In the genomic region with DNA sequence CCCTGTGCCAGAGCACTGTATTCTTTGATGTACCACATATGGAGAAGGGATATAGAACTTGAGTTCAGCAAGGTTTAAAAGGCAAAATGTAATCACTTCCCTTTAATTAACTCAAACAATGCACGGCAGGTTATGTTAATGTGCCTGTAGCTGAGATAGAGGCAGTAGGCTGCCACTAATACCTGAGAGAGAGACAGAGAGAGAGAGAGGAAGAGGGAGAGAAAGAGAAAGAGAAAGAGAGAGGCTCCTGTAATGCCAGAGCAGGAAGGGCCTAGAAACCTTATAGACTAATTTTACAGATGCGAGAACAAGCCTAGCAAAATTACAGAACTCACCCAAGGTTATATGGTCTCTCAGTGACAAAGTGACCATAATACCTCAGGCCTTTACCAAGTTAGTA, we compare ENCODE assay signal across 17 cellular contexts.
DNase-seq lines count a peak whose midpoint lies in the region; ATAC-seq and TF ChIP-seq lines count a peak whose summit lies in the region.
"Had no signal": no experiment of that assay in that cellular context is flagged by ENCODE, and none has a peak within 500 bp of the region (broad histone marks: within the 10 kb centered on the region; RNA-seq: fewer than 3 reads in every experiment).

No MANE protein-coding gene starts in this region.

- H3K9me3 Mint-ChIP-seq in activated naive CD4-positive, alpha-beta T cell treated with anti-CD3 and anti-CD28 coated beads for 36 hours, result no peaks in the 10 kb centered on the region
- H3K9me3 Mint-ChIP-seq: CD4-positive, alpha-beta T cell; HFFc6 had no signal

- no peaks in the 10 kb centered on the region for H3K36me3 Mint-ChIP-seq in activated naive CD4-positive, alpha-beta T cell treated with anti-CD3 and anti-CD28 coated beads for 36 hours (ENCODE audit: low read depth)
- H3K36me3 Mint-ChIP-seq: IgD-negative memory B cell had no signal

- CTCF ChIA-PET in activated naive CD4-positive, alpha-beta T cell treated with anti-CD3 and anti-CD28 coated beads for 36 hours (lab: Charles Lee), result no interaction called here

- no peak for ATAC-seq in foreskin keratinocyte
- ATAC-seq: HCT116, HepG2 had no signal

- H3K27me3 Mint-ChIP-seq in activated naive CD4-positive, alpha-beta T cell treated with anti-CD3 and anti-CD28 coated beads for 36 hours (ENCODE audit: low read depth), result peaks cover 7% of the 10 kb centered on the region

- intact Hi-C loops in activated naive CD4-positive, alpha-beta T cell treated with anti-CD3 and anti-CD28 coated beads for 36 hours (cut with micrococcal nuclease), result no loop called here

- H3K4me1 Mint-ChIP-seq in activated naive CD4-positive, alpha-beta T cell treated with anti-CD3 and anti-CD28 coated beads for 36 hours (ENCODE audit: low read depth), result no peaks in the 10 kb centered on the region

- H3K4me3 ChIP-seq in HUES48 (ENCODE audit: low read depth, low read length), result no peak overlapping the region
- no peak overlapping the region for H3K4me3 ChIP-seq in iPS-20b (ENCODE audit: low read length)

- H3K27ac ChIP-seq in HUES48 (ENCODE audit: low read depth, low read length) (peak overlapping the region; percentile 52), VCaP (peak overlapping the region; percentile 71), iPS-20b (ENCODE audit: low read length) (peak overlapping the region; percentile 51), foreskin keratinocyte (no peak overlapping the region)
- H3K27ac ChIP-seq: C4-2B, HL-60 had no signal

- H3K27me3 ChIP-seq in HUES48 (ENCODE audit: control insufficient read depth, insufficient read depth, low read length) (no peaks in the 10 kb centered on the region), iPS-20b (ENCODE audit: insufficient read depth, low read length) (no peaks in the 10 kb centered on the region), foreskin keratinocyte (no peaks in the 10 kb centered on the region)

- no peak overlapping the region for H3K27ac Mint-ChIP-seq in activated naive CD4-positive, alpha-beta T cell treated with anti-CD3 and anti-CD28 coated beads for 36 hours
- H3K27ac Mint-ChIP-seq: CD4-positive, alpha-beta T cell; HFFc6; IgD-negative memory B cell had no signal

- H3K36me3 ChIP-seq in HUES48 (ENCODE audit: control insufficient read depth, insufficient read depth, low read length) (no peaks in the 10 kb centered on the region), iPS-20b (ENCODE audit: insufficient read depth, low read depth, low read length) (no peaks in the 10 kb centered on the region)

- H3K9ac ChIP-seq in HUES48 (ENCODE audit: low read depth, low read length) (no peak overlapping the region; the same call in 1 of the 2 replicates), iPS-20b (ENCODE audit: low read depth, low read length) (no peak overlapping the region)

- H3K9me3 ChIP-seq in HUES48 (ENCODE audit: control insufficient read depth, insufficient read depth, low read length), result no peaks in the 10 kb centered on the region
- H3K9me3 ChIP-seq in iPS-20b (ENCODE audit: insufficient read depth, low read depth, low read length), result no peaks in the 10 kb centered on the region
- H3K9me3 ChIP-seq: Caco-2 had no signal

- DNase-seq in NCI-H1436 (lab: John Stamatoyannopoulos, UW) (no peak), foreskin keratinocyte (no peak), KBM-7 (no peak)
- no peak for DNase-seq in activated naive CD4-positive, alpha-beta T cell treated with anti-CD3 and anti-CD28 coated beads for 36 hours
- DNase-seq: AML-193; Caco-2; CD4-positive, alpha-beta T cell; HFFc6; KG1 had no signal

- H3K4me3 Mint-ChIP-seq in activated naive CD4-positive, alpha-beta T cell treated with anti-CD3 and anti-CD28 coated beads for 36 hours, result no peak overlapping the region
- H3K4me3 Mint-ChIP-seq: CD4-positive, alpha-beta T cell; HFFc6; IgD-negative memory B cell had no signal

- TF ChIP-seq CTCF in VCaP (conservative IDR thresholded peaks at IDR 0.05) (no peak), foreskin keratinocyte (conservative IDR thresholded peaks at IDR 0.05) (no peak)

- H3K4me1 ChIP-seq in HUES48 (ENCODE audit: control insufficient read depth, insufficient read depth, low read length) (peaks cover 39% of the 10 kb centered on the region), iPS-20b (ENCODE audit: insufficient read depth, low read length) (peaks cover 25% of the 10 kb centered on the region; the same call in 1 of the 2 replicates), foreskin keratinocyte (no peaks in the 10 kb centered on the region)
- H3K4me1 ChIP-seq: Caco-2 had no signal

- in situ Hi-C loops in KBM-7 (cut with MboI; ENCODE audit: low pct_unique_long_range_greater_than_20kb, low sequenced_read_pairs), result no loop called here
